In the genomic region with DNA sequence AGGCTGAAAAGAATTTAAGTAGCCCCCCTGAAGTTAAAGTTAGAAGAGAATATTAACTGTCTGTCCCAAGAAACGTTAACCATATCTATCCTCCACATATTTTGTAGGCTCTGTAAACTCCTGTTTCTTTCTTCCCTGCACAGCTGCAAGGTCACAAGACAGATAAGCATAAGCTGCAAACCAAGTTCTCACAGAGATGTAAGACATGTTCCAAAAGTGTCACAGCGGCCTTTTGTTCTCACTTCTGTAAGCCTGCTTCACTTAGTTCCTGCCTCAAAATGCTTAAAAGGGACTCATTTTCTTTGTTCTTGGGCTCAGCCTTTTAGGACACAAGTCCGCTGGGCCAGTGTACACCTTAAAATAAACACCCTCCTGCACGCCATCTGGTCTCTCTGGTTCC, we compare ENCODE assay signal across 1 cellular context.
TF ChIP-seq lines count a peak whose summit lies in the region.

No MANE protein-coding gene starts in this region.

TF ChIP-seq in HepG2, 621 proteins besides CTCF, POLR2A, EP300 and RAD21:
- no peak for TF ChIP-seq MAFF (IDR thresholded peaks at IDR 0.05; ENCODE audit: low read depth, low read length)
- no peak for TF ChIP-seq YEATS2 (CRISPR knock-in tag; IDR thresholded peaks at IDR 0.05; ENCODE audit: borderline replicate concordance)
- no peak for TF ChIP-seq ZSCAN22 (CRISPR knock-in tag; IDR thresholded peaks at IDR 0.05)
- no peak for TF ChIP-seq HMG20B (CRISPR knock-in tag; conservative IDR thresholded peaks at IDR 0.05)
- TF ChIP-seq, protein P1, sequence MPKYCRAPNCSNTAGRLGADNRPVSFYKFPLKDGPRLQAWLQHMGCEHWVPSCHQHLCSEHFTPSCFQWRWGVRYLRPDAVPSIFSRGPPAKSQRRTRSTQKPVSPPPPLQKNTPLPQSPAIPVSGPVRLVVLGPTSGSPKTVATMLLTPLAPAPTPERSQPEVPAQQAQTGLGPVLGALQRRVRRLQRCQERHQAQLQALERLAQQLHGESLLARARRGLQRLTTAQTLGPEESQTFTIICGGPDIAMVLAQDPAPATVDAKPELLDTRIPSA (CRISPR knock-in tag; IDR thresholded peaks at IDR 0.05; ENCODE audit: borderline replicate concordance): no peak
- no peak for TF ChIP-seq CBX2 (IDR thresholded peaks at IDR 0.05; ENCODE audit: low read depth, low read length)
- no peak for TF ChIP-seq CBX2 (CRISPR knock-in tag; IDR thresholded peaks at IDR 0.05; ENCODE audit: low read depth)
- no peak for TF ChIP-seq IRF2 (CRISPR knock-in tag; IDR thresholded peaks at IDR 0.05)
